16 cellular contexts compared by ENCODE assay signal in the genomic region with DNA sequence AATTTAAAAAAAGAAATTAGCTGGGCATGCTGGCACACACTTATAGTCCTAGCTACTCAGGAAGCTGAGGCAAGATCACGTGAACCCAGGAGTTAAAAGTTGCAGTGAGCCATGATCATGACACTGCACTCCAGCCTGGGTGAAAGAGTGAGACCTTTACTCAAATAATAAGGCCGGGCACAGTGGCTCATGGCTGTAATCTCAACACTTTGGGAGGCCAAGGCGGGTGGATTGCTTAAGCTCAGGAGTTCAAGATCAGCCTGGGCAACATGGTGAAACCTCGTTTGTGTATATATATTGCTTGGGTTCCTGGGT. TPM values are rescaled to one million over a fixed set of nuclear protein-coding genes. Genes with fewer than 3 reads are reported as not detected.
"Had no signal": no experiment of that assay in that cellular context is flagged by ENCODE, and none has a peak within 500 bp of the region (broad histone marks: within the 10 kb centered on the region; RNA-seq: fewer than 3 reads in every experiment).

No MANE protein-coding gene starts in this region.

- H3K4me3 ChIP-seq: breast epithelium, heart left ventricle had no signal

- H3K4me1 ChIP-seq: breast epithelium had no signal

- H3K9me3 Mint-ChIP-seq: activated T-helper 1 cell treated with anti-CD3 and anti-CD28 coated beads, Interleukin-12 subunit alpha, Interleukin-12 subunit beta, Interleukin-2, Interleukin-4 antibody, amounts not matched to agents 30 ng/mL and 10 ng/mL and 1 ng/mL, durations not matched to agents 14 hours and 24 hours and 36 hours; natural killer cell had no signal

- ATAC-seq: heart left ventricle, natural killer cell had no signal

- H3K27ac ChIP-seq: breast epithelium had no signal

- H3K9me3 ChIP-seq: breast epithelium, heart left ventricle had no signal

- H3K27ac Mint-ChIP-seq: activated T-helper 1 cell treated with anti-CD3 and anti-CD28 coated beads, Interleukin-12 subunit alpha, Interleukin-12 subunit beta, Interleukin-2, Interleukin-4 antibody, amounts not matched to agents 30 ng/mL and 10 ng/mL and 1 ng/mL, durations not matched to agents 14 hours and 24 hours and 36 hours had no signal

- FAIRE-seq: frontal cortex had no signal

- H3K4me3 Mint-ChIP-seq: activated T-helper 1 cell treated with anti-CD3 and anti-CD28 coated beads, Interleukin-12 subunit alpha, Interleukin-12 subunit beta, Interleukin-2, Interleukin-4 antibody, amounts not matched to agents 30 ng/mL and 10 ng/mL and 1 ng/mL, durations not matched to agents 14 hours and 24 hours and 36 hours; natural killer cell had no signal

- H3K36me3 Mint-ChIP-seq: natural killer cell had no signal

- DNase-seq: activated CD4-positive, alpha-beta T cell treated with anti-CD3 and anti-CD28 coated beads, Interleukin-2, amount 50 U/mL, for 1 hour; activated CD8-positive, alpha-beta memory T cell treated with anti-CD3 and anti-CD28 coated beads for 24 hours; cerebellar nuclear complex; effector CD8-positive, alpha-beta T cell; heart left ventricle; natural killer cell; nucleus accumbens; posterior cingulate gyrus; stimulated activated CD4-positive, alpha-beta T cell treated with anti-CD3 and anti-CD28 coated beads, Interleukin-15, amount 100 ng/mL, for 24 hours; stimulated activated CD4-positive, alpha-beta T cell treated with anti-CD3 and anti-CD28 coated beads, Interleukin-4, amount 100 ng/mL, for 1 hour had no signal

RNA-seq across cellular contexts. Expression of gene AGRP, which starts 33.8 kb away (rescaled TPM):
- total RNA-seq: activated T-helper 1 cell treated with anti-CD3 and anti-CD28 coated beads, Interleukin-12 subunit alpha, Interleukin-12 subunit beta, Interleukin-2, Interleukin-4 antibody, amounts not matched to agents 30 ng/mL and 10 ng/mL and 1 ng/mL, durations not matched to agents 14 hours and 24 hours and 36 hours; breast epithelium; frontal cortex; heart left ventricle; lung microvascular endothelial cell; mononuclear cell; ureter had no signal
- polyA plus RNA-seq: heart left ventricle had no signal
